ENCODE assay signal across 8 cellular contexts in genomic region chr10:110226555-110226925, GRCh38. TPM values are rescaled to one million over a fixed set of nuclear protein-coding genes. Genes with fewer than 3 reads are reported as not detected.
DNase-seq lines count a peak whose midpoint lies in the region; ATAC-seq, FAIRE-seq and TF ChIP-seq lines count a peak whose summit lies in the region.

No MANE protein-coding gene starts in this region.

- H3K4me1 ChIP-seq in mesodermal cell (ENCODE audit: control insufficient read depth, insufficient read depth, low read length, poor library complexity, severe bottlenecking), result peaks cover 12% of the 10 kb centered on the region

- peak overlapping the region; percentile 58 for H3K4me3 ChIP-seq in mesodermal cell (ENCODE audit: extremely low read depth, insufficient read depth, low read length, poor library complexity, severe bottlenecking)

- peak overlapping the region; percentile 97 for H3K4me3 Mint-ChIP-seq in endothelial cell (ENCODE audit: unreplicated experiment)

- H3K4me1 Mint-ChIP-seq in endothelial cell (ENCODE audit: unreplicated experiment), result peaks cover 27% of the 10 kb centered on the region

- TF ChIP-seq POLR2A in H54 (IDR thresholded peaks at IDR 0.05; ENCODE audit: low read depth, low read length), result no peak

- peak overlapping the region; percentile 75 for H3K27ac ChIP-seq in mesodermal cell (ENCODE audit: low read depth, low read length, severe bottlenecking)

- peak; percentile 88 for DNase-seq in AG08395 (ENCODE audit: low spot score)
- peak; percentile 56 for DNase-seq in H54 (ENCODE audit: insufficient read length, low spot score)
- peak; percentile 72 for DNase-seq in NK-92 treated with Interleukin-12 subunit alpha and Interleukin-12 subunit beta, amount 100 ng/mL, for 24 hours (lab: John Stamatoyannopoulos, UW)
- peak; percentile 90 for DNase-seq in activated CD8-positive, alpha-beta memory T cell treated with anti-CD3 and anti-CD28 coated beads, Interleukin-2, amount 50 U/mL, for 48 hours
- peak; percentile 86 for DNase-seq in endothelial cell (ENCODE audit: low spot score)
- DNase-seq in stimulated activated CD8-positive, alpha-beta memory T cell treated with anti-CD3 and anti-CD28 coated beads, Interleukin-15, amount 100 ng/mL, for 24 hours (ENCODE audit: low read depth), result peak; percentile 62

- H3K27ac Mint-ChIP-seq in endothelial cell (ENCODE audit: unreplicated experiment), result no peak overlapping the region

- 1% methylated on average over 9 of the region's 35 CpGs; no CpG with 5 or more reads in 1 of the 2 experiments for WGBS in mesodermal cell (ENCODE audit: insufficient coverage in 2 of 2), 2 experiments

- FAIRE-seq in H54 (lab: Jason Lieb, UNC), result no peak

- peaks cover 27% of the 10 kb centered on the region for H3K36me3 ChIP-seq in mesodermal cell (ENCODE audit: control insufficient read depth, insufficient read depth, low read length)

- H3K9me3 Mint-ChIP-seq in endothelial cell (ENCODE audit: unreplicated experiment), result no peaks in the 10 kb centered on the region

- H3K9me3 ChIP-seq in mesodermal cell (ENCODE audit: control insufficient read depth, low read length), result no peaks in the 10 kb centered on the region

- no peak for TF ChIP-seq CTCF in endothelial cell (IDR thresholded peaks at IDR 0.05; ENCODE audit: unreplicated experiment)

- H3K36me3 Mint-ChIP-seq in endothelial cell (ENCODE audit: low read depth, unreplicated experiment), result peaks cover 12% of the 10 kb centered on the region

- no peak for ATAC-seq in GM18858 (IDR thresholded peaks at IDR 0.05; ENCODE audit: unreplicated experiment)

- peaks cover 15% of the 10 kb centered on the region for H3K27me3 Mint-ChIP-seq in endothelial cell (ENCODE audit: unreplicated experiment)

RNA-seq across cellular contexts. Expression of gene MXI1, which starts 19.1 kb away (rescaled TPM):
- 10.3 TPM for total RNA-seq in endothelial cell (ENCODE audit: unreplicated experiment)
- polyA plus RNA-seq in mesodermal cell (2013, experiment 1 of 2), result 31.7 TPM
- polyA plus RNA-seq in mesodermal cell (2013, experiment 2 of 2), result 29.5 TPM
